16 cellular contexts compared by ENCODE assay signal in the genomic region with DNA sequence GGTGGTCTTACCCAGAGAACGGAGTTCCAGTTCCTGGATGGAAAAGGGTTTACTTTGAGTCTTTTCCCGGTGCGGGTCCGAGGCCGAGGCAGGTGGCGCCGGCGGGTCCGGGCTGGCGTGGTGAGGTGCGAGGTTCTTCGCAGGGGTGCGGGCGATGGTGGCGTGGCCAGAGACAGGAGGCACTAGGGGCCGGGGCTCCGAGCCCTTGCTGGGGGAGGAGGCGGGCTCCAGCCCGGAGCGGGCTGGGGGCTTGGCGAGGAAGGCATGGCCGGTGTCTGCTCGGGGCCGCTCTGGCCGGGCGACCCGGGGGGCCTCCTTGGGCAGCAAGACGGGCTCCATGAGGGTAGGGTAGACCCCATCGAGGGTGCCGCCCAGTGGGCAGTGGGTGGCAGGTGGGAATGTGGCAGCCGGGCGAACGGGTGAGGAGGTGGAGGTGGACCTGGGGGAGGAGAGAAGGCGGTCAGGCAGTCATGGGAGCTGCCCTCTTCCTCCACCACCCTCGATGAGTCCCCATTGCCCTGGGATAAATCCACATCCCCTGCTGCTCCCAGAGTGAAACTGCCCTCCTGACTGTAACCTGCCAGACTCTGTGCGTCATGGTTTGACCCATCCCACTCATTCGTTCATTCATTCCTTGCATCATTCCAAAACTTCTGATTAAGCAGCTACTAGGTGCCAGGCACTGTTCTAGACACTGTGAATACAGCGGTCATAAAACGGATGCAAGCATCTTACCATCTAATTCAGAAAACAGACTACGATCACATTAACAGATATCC. TPM values are rescaled to one million over a fixed set of nuclear protein-coding genes. Genes with fewer than 3 reads are reported as not detected.
"Had no signal": no experiment of that assay in that cellular context is flagged by ENCODE, and none has a peak within 500 bp of the region (broad histone marks: within the 10 kb centered on the region; RNA-seq: fewer than 3 reads in every experiment).

No MANE protein-coding gene starts in this region.

- FAIRE-seq: TTC549 had no signal

- H3K4me3 Mint-ChIP-seq: activated CD4-positive, alpha-beta T cell treated with anti-CD3 and anti-CD28 coated beads, Interleukin-2, amount 10 ng/mL, durations not matched to agents 24 days and 14 days; endodermal cell; naive B cell had no signal

- H3K27me3 Mint-ChIP-seq: activated CD4-positive, alpha-beta T cell treated with anti-CD3 and anti-CD28 coated beads, Interleukin-2, amount 10 ng/mL, durations not matched to agents 24 days and 14 days; naive B cell had no signal

- ATAC-seq: left lobe of liver had no signal

- H3K27ac ChIP-seq: neutrophil, vagina had no signal

- H3K9me3 Mint-ChIP-seq: activated CD4-positive, alpha-beta T cell treated with anti-CD3 and anti-CD28 coated beads, Interleukin-2, amount 10 ng/mL, durations not matched to agents 24 days and 14 days; endodermal cell; naive B cell had no signal

- DNase-seq: activated CD4-positive, alpha-beta T cell treated with anti-CD3 and anti-CD28 coated beads, Interleukin-2, amount 10 ng/mL, durations not matched to agents 24 days and 14 days; activated CD4-positive, CD25-positive, alpha-beta regulatory T cell; activated naive CD4-positive, alpha-beta T cell treated with Interleukin-2 at 50 U/mL for 16 hours; endodermal cell; erythroblast; islet precursor cell; naive B cell; stimulated activated CD4-positive, alpha-beta T cell treated with anti-CD3 and anti-CD28 coated beads, Interleukin-2, amount 100 ng/mL, for 48 hours; stimulated activated naive CD4-positive, alpha-beta T cell had no signal

- H3K4me3 ChIP-seq: tibial nerve, vagina had no signal

- H3K9me3 ChIP-seq: neutrophil, tibial nerve, vagina had no signal

- H3K27me3 ChIP-seq: neutrophil, tibial nerve, vagina had no signal

- H3K4me1 Mint-ChIP-seq: endodermal cell had no signal

- H3K4me1 ChIP-seq: vagina had no signal

- H3K27ac Mint-ChIP-seq: endodermal cell had no signal

RNA-seq across cellular contexts. Expression of a gene that starts 42.0 kb away (rescaled TPM):
- total RNA-seq: activated CD4-positive, alpha-beta T cell treated with anti-CD3 and anti-CD28 coated beads, Interleukin-2, amount 10 ng/mL, durations not matched to agents 24 days and 14 days; activated CD8-positive, alpha-beta memory T cell treated with anti-CD3 and anti-CD28 coated beads for 36 hours; left lobe of liver; T-helper 2 cell treated with Interferon-gamma antibody and Interleukin-4, amounts not matched to agents 100 ng/mL and 5 ng/mL, for 36 hours had no signal
